Comparison of ENCODE assay signal across 9 cellular contexts in the genomic region with DNA sequence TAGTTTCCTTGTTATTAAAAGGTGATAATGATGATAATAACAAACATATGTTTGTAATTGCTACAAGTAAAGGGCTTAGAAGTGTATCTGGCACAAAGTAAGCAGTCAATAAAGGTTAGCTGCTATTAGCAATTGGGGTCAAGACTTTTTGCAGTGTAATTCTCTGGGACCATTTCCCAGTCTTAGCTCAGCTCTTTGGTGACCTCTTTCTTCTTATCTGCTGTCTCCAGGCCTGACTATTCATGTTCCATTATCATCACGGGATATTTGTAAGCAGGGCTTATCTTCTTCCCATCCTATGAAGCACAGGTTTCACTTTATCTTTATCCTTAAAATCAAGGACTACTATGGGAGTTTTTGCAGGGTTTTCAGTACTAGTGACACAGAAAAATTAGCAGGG.
DNase-seq lines count a peak whose midpoint lies in the region; ATAC-seq and TF ChIP-seq lines count a peak whose summit lies in the region.
"Had no signal": no experiment of that assay in that cellular context is flagged by ENCODE, and none has a peak within 500 bp of the region (broad histone marks: within the 10 kb centered on the region; RNA-seq: fewer than 3 reads in every experiment).

No MANE protein-coding gene starts in this region.

- intact Hi-C loops in ascending aorta (cut with DNase I), result loop anchor here (1.0 to 2.0 kb wide), 2 partner anchors 15 to 72 kb away; no protein-coding TSS in a partner anchor

- peaks cover 5% of the 10 kb centered on the region for H3K9me3 Mint-ChIP-seq in activated T-cell treated with anti-CD3 and anti-CD28 coated beads, Interleukin-2, amount 50 U/mL, for 24 hours
- H3K9me3 Mint-ChIP-seq in activated T-cell treated with anti-CD3 and anti-CD28 coated beads, Interleukin-2, amount 50 U/mL, for 4 hours, result no peaks in the 10 kb centered on the region
- no peaks in the 10 kb centered on the region for H3K9me3 Mint-ChIP-seq in immature natural killer cell

- H3K4me1 ChIP-seq in ascending aorta, result peaks cover 13 to 36% of the 10 kb centered on the region in 2 donors
- H3K4me1 ChIP-seq in thoracic aorta (ENCODE audit: control insufficient read depth in 1 of 2, low read depth in 2 of 2), result peaks cover 24 to 61% of the 10 kb centered on the region in 2 donors

- peak overlapping the region; percentile 89 for H3K27ac Mint-ChIP-seq in activated T-cell treated with anti-CD3 and anti-CD28 coated beads, Interleukin-2, amount 50 U/mL, for 24 hours
- H3K27ac Mint-ChIP-seq in immature natural killer cell, result peak overlapping the region; percentile 24 to 86 (median 72)

- H3K4me3 ChIP-seq in ascending aorta (peak overlapping the region; percentile 3 to 12), thoracic aorta (peak overlapping the region; percentile 31)

- no peaks in the 10 kb centered on the region for H3K36me3 ChIP-seq in ascending aorta
- no peaks in the 10 kb centered on the region for H3K36me3 ChIP-seq in thoracic aorta

- no peaks in the 10 kb centered on the region for H3K27me3 Mint-ChIP-seq in activated T-cell treated with anti-CD3 and anti-CD28 coated beads, Interleukin-2, amount 50 U/mL, for 24 hours
- no peaks in the 10 kb centered on the region for H3K27me3 Mint-ChIP-seq in activated T-cell treated with anti-CD3 and anti-CD28 coated beads, Interleukin-2, amount 50 U/mL, for 4 hours (ENCODE audit: low read depth)
- peaks cover 0 to 3% (median 0%) of the 10 kb centered on the region in 3 donors for H3K27me3 Mint-ChIP-seq in immature natural killer cell (ENCODE audit: low read depth in 3 of 3)

- H3K4me1 Mint-ChIP-seq in activated T-cell treated with anti-CD3 and anti-CD28 coated beads, Interleukin-2, amount 50 U/mL, for 24 hours (ENCODE audit: low read depth), result peaks cover 69% of the 10 kb centered on the region
- H3K4me1 Mint-ChIP-seq in activated T-cell treated with anti-CD3 and anti-CD28 coated beads, Interleukin-2, amount 50 U/mL, for 4 hours (ENCODE audit: low read depth), result peaks cover 49% of the 10 kb centered on the region
- peaks cover 44 to 75% of the 10 kb centered on the region in 2 donors for H3K4me1 Mint-ChIP-seq in immature natural killer cell

- no peaks in the 10 kb centered on the region for H3K9me3 ChIP-seq in ascending aorta
- no peaks in the 10 kb centered on the region for H3K9me3 ChIP-seq in thoracic aorta

- H3K27ac ChIP-seq in ascending aorta, result peak overlapping the region; percentile 81 to 85
- H3K27ac ChIP-seq in thoracic aorta, result peak overlapping the region; percentile 65 to 84

- peaks cover 90% of the 10 kb centered on the region for H3K36me3 Mint-ChIP-seq in activated T-cell treated with anti-CD3 and anti-CD28 coated beads, Interleukin-2, amount 50 U/mL, for 24 hours (ENCODE audit: low read depth)
- peaks cover 45% of the 10 kb centered on the region for H3K36me3 Mint-ChIP-seq in activated T-cell treated with anti-CD3 and anti-CD28 coated beads, Interleukin-2, amount 50 U/mL, for 4 hours (ENCODE audit: insufficient read depth)
- H3K36me3 Mint-ChIP-seq in immature natural killer cell, result peaks cover 15 to 21% (median 19%) of the 10 kb centered on the region in 3 donors

- no peak for DNase-seq in activated T-cell treated with anti-CD3 and anti-CD28 coated beads, Interleukin-2, amount 50 U/mL, for 24 hours
- no peak for DNase-seq in activated T-cell treated with anti-CD3 and anti-CD28 coated beads, Interleukin-2, amount 50 U/mL, for 4 hours
- no peak for DNase-seq in ascending aorta (ENCODE audit: low spot score in 2 of 2)
- no peak for DNase-seq in immature natural killer cell
- no peak for DNase-seq in thoracic aorta (ENCODE audit: low spot score)
- DNase-seq in RPMI8226, result no peak
- no peak for DNase-seq in NCI-H1694 (lab: John Stamatoyannopoulos, UW)
- no peak for DNase-seq in NAMALWA (ENCODE audit: low spot score)
- DNase-seq: stimulated activated CD4-positive, alpha-beta T cell treated with anti-CD3 and anti-CD28 coated beads, Interleukin-4, amount 100 ng/mL, for 4 hours had no signal

- ATAC-seq in activated T-cell treated with anti-CD3 and anti-CD28 coated beads, Interleukin-2, amount 50 U/mL, for 4 hours, result no peak
- no peak for ATAC-seq in thoracic aorta (ENCODE audit: insufficient number of reproducible peaks, low FRiP score, low read depth)

- peak overlapping the region; percentile 24 for H3K4me3 Mint-ChIP-seq in activated T-cell treated with anti-CD3 and anti-CD28 coated beads, Interleukin-2, amount 50 U/mL, for 24 hours
- no peak overlapping the region for H3K4me3 Mint-ChIP-seq in activated T-cell treated with anti-CD3 and anti-CD28 coated beads, Interleukin-2, amount 50 U/mL, for 4 hours
- no peak overlapping the region for H3K4me3 Mint-ChIP-seq in immature natural killer cell

- no peak for TF ChIP-seq CTCF in ascending aorta (IDR thresholded peaks at IDR 0.05)
- no peak for TF ChIP-seq CTCF in thoracic aorta (IDR thresholded peaks at IDR 0.05)

- H3K27me3 ChIP-seq in ascending aorta, result no peaks in the 10 kb centered on the region
- H3K27me3 ChIP-seq in thoracic aorta (replicated peaks; ENCODE audit: insufficient read depth), result no peaks in the 10 kb centered on the region
